In the genomic region with DNA sequence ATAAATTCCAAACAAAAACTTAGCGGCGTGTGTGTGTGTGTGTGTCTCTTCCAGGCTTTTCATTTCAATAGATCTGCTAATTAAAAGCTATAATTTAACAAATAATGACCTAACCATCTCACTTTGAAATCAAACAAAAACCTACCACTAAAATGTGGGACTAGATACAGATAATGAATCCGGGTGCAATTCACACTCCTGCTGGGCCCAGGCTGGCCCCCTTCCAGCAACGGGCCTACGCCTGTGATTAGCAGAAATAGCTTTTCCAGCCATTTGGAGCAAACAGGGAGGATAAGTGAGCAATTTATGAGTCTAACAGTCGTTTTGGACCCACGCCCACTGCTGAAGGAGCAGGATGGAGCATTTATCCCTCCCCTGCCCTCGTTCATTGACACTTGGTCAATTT, we compare ENCODE assay signal across 16 cellular contexts. TPM values are rescaled to one million over a fixed set of nuclear protein-coding genes. Genes with fewer than 3 reads are reported as not detected.
DNase-seq lines count a peak whose midpoint lies in the region; ATAC-seq, FAIRE-seq and TF ChIP-seq lines count a peak whose summit lies in the region.
"Had no signal": no experiment of that assay in that cellular context is flagged by ENCODE, and none has a peak within 500 bp of the region (broad histone marks: within the 10 kb centered on the region; RNA-seq: fewer than 3 reads in every experiment).

No MANE protein-coding gene starts in this region.

- TF ChIP-seq POLR2A in gastroesophageal sphincter (IDR thresholded peaks at IDR 0.05): no peak

- FAIRE-seq in islet of Langerhans (lab: Jason Lieb, UNC): peak; percentile 89
- FAIRE-seq: HTR-8/SVneo, small intestine had no signal

- H3K4me1 Mint-ChIP-seq in H9: peaks cover 5 to 15% of the 10 kb centered on the region in 2 experiments; a peak in 3 of 4 replicates

- no peak overlapping the region for H3K4me3 Mint-ChIP-seq in H9
- H3K4me3 Mint-ChIP-seq: CD4-positive, alpha-beta memory T cell; neural progenitor cell had no signal

- WGBS in H9 (ENCODE audit: extremely low coverage, insufficient read length, low lambda C conversion rate): no CpG with 5 or more reads among the region's 8 CpGs
- WGBS in gastroesophageal sphincter (ENCODE audit: low coverage in 1 of 2), 2 donors: 34% methylated on average over 8 of the region's 8 CpGs

- no peaks in the 10 kb centered on the region for H3K27me3 ChIP-seq in H9 (ENCODE audit: insufficient read depth, low read length)
- peaks cover 4% of the 10 kb centered on the region for H3K27me3 ChIP-seq in gastroesophageal sphincter

- TF ChIP-seq EP300 in gastroesophageal sphincter (IDR thresholded peaks at IDR 0.05): no peak

- H3K4me1 ChIP-seq in H9 (ENCODE audit: insufficient read depth, low read length): no peaks in the 10 kb centered on the region; the same call in 1 of the 2 replicates
- peaks cover 0 to 17% (median 0%) of the 10 kb centered on the region in 3 donors for H3K4me1 ChIP-seq in gastroesophageal sphincter
- H3K4me1 ChIP-seq: neural progenitor cell had no signal

- H4K5ac ChIP-seq in H9 (ENCODE audit: insufficient read length, low read depth, low read length): no peak overlapping the region

- no peak overlapping the region for H2BK20ac ChIP-seq in H9 (ENCODE audit: low read depth, low read length, poor library complexity, severe bottlenecking)

- H3K9me3 Mint-ChIP-seq in H9: peaks cover 9 to 12% of the 10 kb centered on the region in 2 experiments

- H3K27ac ChIP-seq in RWPE1: peak overlapping the region; percentile 22; the same call in 1 of the 2 replicates
- H3K27ac ChIP-seq in H9 (ENCODE audit: insufficient read length, low read depth, low read length): no peak overlapping the region
- no peak overlapping the region for H3K27ac ChIP-seq in gastroesophageal sphincter
- H3K27ac ChIP-seq: dorsolateral prefrontal cortex, neural progenitor cell had no signal

- H3K27me3 Mint-ChIP-seq in H9 (ENCODE audit: low read depth): peaks cover 54% of the 10 kb centered on the region

- no peaks in the 10 kb centered on the region for H3K79me2 ChIP-seq in H9 (ENCODE audit: insufficient read depth, low read length)

- no peak overlapping the region for H4K91ac ChIP-seq in H9 (ENCODE audit: insufficient read length, low read depth, low read length)

- no peak overlapping the region for H3K18ac ChIP-seq in H9 (ENCODE audit: insufficient read length, low read depth, low read length)

- no peaks in the 10 kb centered on the region for H3K36me3 ChIP-seq in gastroesophageal sphincter
- H3K36me3 ChIP-seq: neural progenitor cell had no signal

- H3K36me3 Mint-ChIP-seq in H9 (ENCODE audit: insufficient read depth in 1 of 3, low read depth in 3 of 3): peaks cover 0 to 3% (median 3%) of the 10 kb centered on the region in 3 experiments; a peak in 3 of 7 replicates
- H3K36me3 Mint-ChIP-seq: CD4-positive, alpha-beta memory T cell had no signal

- H2BK12ac ChIP-seq in H9 (ENCODE audit: insufficient read length, low read depth, low read length): no peak overlapping the region

- no peaks in the 10 kb centered on the region for H3K9me3 ChIP-seq in H9 (ENCODE audit: control insufficient read depth, low read depth, low read length)
- H3K9me3 ChIP-seq in gastroesophageal sphincter: no peaks in the 10 kb centered on the region

- H3K23ac ChIP-seq in H9 (ENCODE audit: insufficient read length, low read depth, low read length): no peak overlapping the region

- no peak overlapping the region for H4K8ac ChIP-seq in H9 (replicated peaks; ENCODE audit: insufficient read length, low read depth, low read length)

- no peaks in the 10 kb centered on the region for H4K20me1 ChIP-seq in H9 (ENCODE audit: control insufficient read depth, insufficient read depth, insufficient read length)

- no peaks in the 10 kb centered on the region for H3K79me1 ChIP-seq in H9 (ENCODE audit: insufficient read depth, low read depth, low read length, poor library complexity, severe bottlenecking)

- no peak overlapping the region for H3K56ac ChIP-seq in H9 (ENCODE audit: insufficient read length, low read depth, low read length)

- no peak overlapping the region for H3K14ac ChIP-seq in H9 (ENCODE audit: insufficient read depth, low read length)

- H3T11ph ChIP-seq in H9 (ENCODE audit: low read length): no peak overlapping the region

- no peak overlapping the region for H3K27ac Mint-ChIP-seq in H9
- H3K27ac Mint-ChIP-seq: neural progenitor cell had no signal

- H3K4ac ChIP-seq in H9 (ENCODE audit: low read depth, low read length): no peak overlapping the region

- CTCF ChIA-PET in RWPE1 (lab: Yijun Ruan, JAX): no interaction called here

- ATAC-seq in HG03095 (IDR thresholded peaks at IDR 0.05; ENCODE audit: unreplicated experiment) (no peak), gastroesophageal sphincter (no peak)
- ATAC-seq: left colon had no signal

- POLR2A ChIA-PET in RWPE1 (lab: Yijun Ruan, JAX; ENCODE audit: low non-redundant PET): no interaction called here

- H3K23me2 ChIP-seq in H9 (ENCODE audit: insufficient read length, low read depth, low read length, poor library complexity, severe bottlenecking): no peaks in the 10 kb centered on the region

- H2AFZ ChIP-seq in H9 (ENCODE audit: low read length): no peak overlapping the region
- H2AFZ ChIP-seq: neural progenitor cell had no signal

- H3K9ac ChIP-seq in H9 (ENCODE audit: extremely low read depth, insufficient read length, low read length): no peak overlapping the region
- H3K9ac ChIP-seq: neural progenitor cell had no signal

- H2AK5ac ChIP-seq in H9 (ENCODE audit: insufficient read length, low read length): no peak overlapping the region

- TF ChIP-seq CTCF in RWPE1 (conservative IDR thresholded peaks at IDR 0.05; ENCODE audit: low read depth) (no peak), H9 (conservative IDR thresholded peaks at IDR 0.05) (no peak), gastroesophageal sphincter (IDR thresholded peaks at IDR 0.05) (no peak)

- H3K4me3 ChIP-seq in gastroesophageal sphincter: no peak overlapping the region
- H3K4me3 ChIP-seq: dorsolateral prefrontal cortex, neural progenitor cell had no signal

- DNase-seq in DMS 273 treated with DMSO at 0.1 percent for 48 hours (lab: John Stamatoyannopoulos, UW): peak; percentile 35
- peak; percentile 82 for DNase-seq in NCI-H1436 treated with DMSO at 0.1 percent for 48 hours (lab: John Stamatoyannopoulos, UW)
- no peak for DNase-seq in RWPE1 (ENCODE audit: low spot score)
- no peak for DNase-seq in H9
- no peak for DNase-seq in A172 (ENCODE audit: low spot score)
- DNase-seq: amniotic stem cell; CD4-positive, alpha-beta memory T cell; left colon; small intestine had no signal

- H3K4me2 ChIP-seq in H9 (ENCODE audit: insufficient read depth, insufficient read length, low read length): no peak overlapping the region
- H3K4me2 ChIP-seq: neural progenitor cell had no signal

- no peak overlapping the region for H2BK15ac ChIP-seq in H9 (ENCODE audit: low read depth, low read length)

- no peak overlapping the region for H2BK5ac ChIP-seq in H9 (ENCODE audit: insufficient read length, low read length)

- no peak overlapping the region for H2BK120ac ChIP-seq in H9 (ENCODE audit: low read depth, low read length, poor library complexity, severe bottlenecking)

RNA-seq across cellular contexts. Expression of gene BHLHA9, which starts 18.0 kb away (rescaled TPM):
- total RNA-seq in H9 (2021) (not detected in 2 replicates), gastroesophageal sphincter (not detected)
- total RNA-seq in A172 (2014; rRNA removed; shearing (Covaris generic)): not detected in 2 replicates
- total RNA-seq: CD4-positive, alpha-beta memory T cell; left colon had no signal

RNA-seq across cellular contexts. Expression of gene TRARG1, which starts 27.3 kb away (rescaled TPM):
- total RNA-seq in H9 (2021) (not detected in 2 replicates), gastroesophageal sphincter (1 to 10 TPM in 1 of 4 donors, under 1 TPM in 1, not detected in 2; 0.23 to 1.2 TPM)
- not detected in 2 replicates for total RNA-seq in A172 (2014; rRNA removed; shearing (Covaris generic))
- total RNA-seq: CD4-positive, alpha-beta memory T cell; temporal lobe had no signal

Comparison
In these comparisons a context has a peak if more than half of its experiments do, and no peak if none do; other contexts are left out.
1. DNase-seq: peak in DMS 273 treated with DMSO at 0.1 percent for 48 hours (single experiment) and NCI-H1436 treated with DMSO at 0.1 percent for 48 hours (single experiment); none in RWPE1 (single experiment), H9 (single experiment) and A172 (single experiment).